In genomic region chr7:26560857-26561256, GRCh38 we compare ENCODE assay signal across 28 cellular contexts.
"Had no signal": no experiment of that assay in that cellular context is flagged by ENCODE, and none has a peak within 500 bp of the region (broad histone marks: within the 10 kb centered on the region; RNA-seq: fewer than 3 reads in every experiment).

No MANE protein-coding gene starts in this region.

- H3K4me2 ChIP-seq: smooth muscle cell had no signal

- H3K27me3 ChIP-seq: left lung, ovary, right atrium auricular region, right lobe of liver, testis, thyroid gland, transverse colon, upper lobe of left lung had no signal

- H3K4me1 ChIP-seq: lower lobe of right lung, right lobe of liver, thyroid gland, transverse colon, upper lobe of left lung, vagina had no signal

- H3K36me3 ChIP-seq: left lung, lower lobe of right lung, ovary, right atrium auricular region, right lobe of liver, stomach, thyroid gland, transverse colon, upper lobe of left lung, vagina had no signal

- H3K4me3 ChIP-seq: left lung, lower lobe of right lung, ovary, right atrium auricular region, right lobe of liver, smooth muscle cell, stomach, testis, thyroid gland, transverse colon, upper lobe of left lung, vagina had no signal

- H3K27ac Mint-ChIP-seq: immature natural killer cell; naive B cell; natural killer cell; progenitor cell of endocrine pancreas; stimulated activated memory B cell treated with anti-CD40 and anti-IgM and Interleukin-4, amounts not matched to agents 10 μg/mL and 1 μg/mL and 100 μg/mL, for 72 hours had no signal

- H3K9me3 Mint-ChIP-seq: mesothelial cell of epicardium, natural killer cell had no signal

- FAIRE-seq: islet of Langerhans, kidney had no signal

- ATAC-seq: left colon; left lung; lower lobe of right lung; natural killer cell; right lobe of liver; stimulated activated memory B cell treated with anti-CD40 and anti-IgM and Interleukin-4, amounts not matched to agents 10 μg/mL and 1 μg/mL and 100 μg/mL, for 72 hours had no signal

- DNase-seq: hypothalamus; immature natural killer cell; kidney; left colon; left lung; lower lobe of right lung; mesendoderm; naive B cell; natural killer cell; ovary; right lobe of liver; stimulated activated CD4-positive, alpha-beta T cell treated with anti-CD3 and anti-CD28 coated beads, Interleukin-1b, Interleukin-23, amount 100 ng/mL, for 48 hours; stimulated activated CD4-positive, alpha-beta T cell treated with anti-CD3 and anti-CD28 coated beads, Interleukin-2, amount 100 ng/mL, for 48 hours; stimulated activated CD4-positive, alpha-beta T cell treated with anti-CD3 and anti-CD28 coated beads, Interleukin-4, amount 100 ng/mL, for 4 hours; stimulated activated CD8-positive, alpha-beta memory T cell treated with anti-CD3 and anti-CD28 coated beads, Interleukin-4, amount 100 ng/mL, for 48 hours; stimulated activated naive CD4-positive, alpha-beta T cell treated with Interleukin-2 at 50 U/mL for 16 hours; stomach; testis; thyroid gland; transverse colon; upper lobe of left lung had no signal

- H3K4me3 Mint-ChIP-seq: immature natural killer cell; mesothelial cell of epicardium; naive B cell; natural killer cell; stimulated activated memory B cell treated with anti-CD40 and anti-IgM and Interleukin-4, amounts not matched to agents 10 μg/mL and 1 μg/mL and 100 μg/mL, for 72 hours had no signal

- H3K9me3 ChIP-seq: left lung, lower lobe of right lung, ovary, right atrium auricular region, right lobe of liver, stomach, testis, thyroid gland, transverse colon, upper lobe of left lung, vagina had no signal

- H3K4me1 Mint-ChIP-seq: immature natural killer cell; naive B cell; natural killer cell; stimulated activated memory B cell treated with anti-CD40 and anti-IgM and Interleukin-4, amounts not matched to agents 10 μg/mL and 1 μg/mL and 100 μg/mL, for 72 hours had no signal

- H3K27ac ChIP-seq: left lung, lower lobe of right lung, ovary, right atrium auricular region, right lobe of liver, stomach, testis, thyroid gland, transverse colon, upper lobe of left lung, vagina had no signal
